ENCODE assay signal across 11 cellular contexts in genomic region chr10:78210976-78211375, GRCh38.
A peak's percentile ranks its signal among the peaks of the same experiment; 100 is the strongest.
DNase-seq lines count a peak whose midpoint lies in the region; ATAC-seq and TF ChIP-seq lines count a peak whose summit lies in the region.
"Had no signal": no experiment of that assay in that cellular context is flagged by ENCODE, and none has a peak within 500 bp of the region (broad histone marks: within the 10 kb centered on the region; RNA-seq: fewer than 3 reads in every experiment).

No MANE protein-coding gene starts in this region.

- no peak for TF ChIP-seq POLR2A in spleen (IDR thresholded peaks at IDR 0.05)

- H3K27ac Mint-ChIP-seq in nephron: peak overlapping the region in 2 of 3 experiments; percentile 52 to 65
- H3K27ac Mint-ChIP-seq: B cell; CD4-positive, CD25-positive, alpha-beta regulatory T cell had no signal

- WGBS in spleen, 5 donors: 86 to 95% (median 91%) methylated on average over 6 of the region's 6 CpGs

- peak; percentile 63 for DNase-seq in spleen
- DNase-seq in C1 segment of cervical spinal cord (lab: John Stamatoyannopoulos, UW): no peak
- no peak for DNase-seq in NCI-H2029 (lab: John Stamatoyannopoulos, UW)
- DNase-seq: GF-D8 had no signal

- peak overlapping the region; percentile 93 for H3K4me2 ChIP-seq in OCI-LY3 (ENCODE audit: low read length)

- no peak overlapping the region for H3K4me3 Mint-ChIP-seq in nephron
- H3K4me3 Mint-ChIP-seq: B cell; CD4-positive, CD25-positive, alpha-beta regulatory T cell had no signal

- no peak for ATAC-seq in GM18502 (IDR thresholded peaks at IDR 0.05; ENCODE audit: poor library complexity, unreplicated experiment)

- H3K4me1 ChIP-seq in OCI-LY3 (ENCODE audit: low read length) (peaks cover 94% of the 10 kb centered on the region), spleen (peaks cover 0 to 8% (median 0%) of the 10 kb centered on the region in 6 donors)

- H3K4me3 ChIP-seq in OCI-LY3 (ENCODE audit: low read length) (peak overlapping the region; percentile 84), spleen (no peak overlapping the region)
- H3K4me3 ChIP-seq: GM23248 had no signal

- no peaks in the 10 kb centered on the region for H3K9me3 Mint-ChIP-seq in nephron

- peak overlapping the region; percentile 91 for H3K9ac ChIP-seq in OCI-LY3 (ENCODE audit: low read length)
- H3K9ac ChIP-seq: GM23248 had no signal

- H3K9me3 ChIP-seq in OCI-LY3 (ENCODE audit: insufficient read depth, low read length) (no peaks in the 10 kb centered on the region), spleen (no peaks in the 10 kb centered on the region)

- no peaks in the 10 kb centered on the region for H3K36me3 Mint-ChIP-seq in nephron (ENCODE audit: low read depth)
- H3K36me3 Mint-ChIP-seq: CD4-positive, CD25-positive, alpha-beta regulatory T cell had no signal

- H3K79me2 ChIP-seq in OCI-LY3 (ENCODE audit: low read length): peaks cover 54% of the 10 kb centered on the region

- H2AFZ ChIP-seq in OCI-LY3 (ENCODE audit: low read depth, low read length): no peak overlapping the region
- H2AFZ ChIP-seq: GM23248 had no signal

- intact Hi-C loops in spleen (cut with DNase I; ENCODE audit: low total_unique reads): no loop called here

- no peaks in the 10 kb centered on the region for H3K27me3 ChIP-seq in OCI-LY3 (ENCODE audit: low read depth, low read length)
- H3K27me3 ChIP-seq in spleen (replicated peaks in 1 of 7): peaks cover 0 to 7% (median 0%) of the 10 kb centered on the region in 7 donors

- no peaks in the 10 kb centered on the region for H4K20me1 ChIP-seq in OCI-LY3 (ENCODE audit: insufficient read depth, low read length)

- H3K27me3 Mint-ChIP-seq in nephron (ENCODE audit: low read depth): peaks cover 13% of the 10 kb centered on the region

- peaks cover 20% of the 10 kb centered on the region for H3K36me3 ChIP-seq in OCI-LY3 (replicated peaks; ENCODE audit: low read depth, low read length)
- H3K36me3 ChIP-seq in spleen: no peaks in the 10 kb centered on the region

- H3K4me1 Mint-ChIP-seq in nephron: peaks cover 48% of the 10 kb centered on the region
- H3K4me1 Mint-ChIP-seq: B cell had no signal

- TF ChIP-seq CTCF in C4-2B (conservative IDR thresholded peaks at IDR 0.05) (no peak), OCI-LY3 (IDR thresholded peaks at IDR 0.05; ENCODE audit: low read depth, low read length) (no peak), nephron (IDR thresholded peaks at IDR 0.05; ENCODE audit: unreplicated experiment in 3 of 3) (no peak), spleen (IDR thresholded peaks at IDR 0.05 in 8 of 11, conservative IDR thresholded peaks at IDR 0.05 in 3 of 11) (no peak)

- peak overlapping the region; percentile 68; the same call in 1 of the 2 replicates for H3K27ac ChIP-seq in C4-2B
- peak overlapping the region; percentile 88 for H3K27ac ChIP-seq in OCI-LY3 (ENCODE audit: low read length)
- H3K27ac ChIP-seq in spleen: no peak overlapping the region
- H3K27ac ChIP-seq: GM23248 had no signal

Comparison
In these comparisons a context has a peak if more than half of its experiments do, and no peak if none do; other contexts are left out.
1. H3K27ac ChIP-seq: peak in C4-2B (single experiment) and OCI-LY3 (single experiment); none in spleen (0 of 8).